22 cellular contexts compared by ENCODE assay signal in the genomic region with DNA sequence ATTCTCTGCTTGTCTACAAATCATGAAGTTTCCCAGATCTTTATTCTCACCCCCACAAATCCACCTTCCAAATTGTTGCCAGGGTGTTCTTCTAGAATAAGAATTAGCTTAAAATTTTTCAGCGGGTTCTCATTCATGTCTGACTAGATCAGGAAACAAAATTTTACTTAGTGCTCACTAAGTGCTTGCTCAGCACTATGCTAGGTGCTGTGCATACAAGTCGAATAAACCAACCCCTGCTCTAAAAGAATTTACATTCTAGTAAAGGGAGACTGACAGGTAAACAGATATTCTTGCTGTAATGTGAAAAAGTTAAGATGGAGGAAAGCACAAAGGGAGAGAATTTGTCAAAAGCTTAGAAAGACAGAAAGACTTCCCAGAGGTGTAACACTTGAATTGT.
"Had no signal": no experiment of that assay in that cellular context is flagged by ENCODE, and none has a peak within 500 bp of the region (broad histone marks: within the 10 kb centered on the region; RNA-seq: fewer than 3 reads in every experiment).

No MANE protein-coding gene starts in this region.

- H3K9me3 ChIP-seq: gastrocnemius medialis, lower lobe of right lung, neutrophil, right atrium auricular region, thyroid gland had no signal

- DNase-seq: effector CD8-positive, alpha-beta T cell; endodermal cell; foreskin fibroblast; gastrocnemius medialis; left ventricle myocardium superior; lower lobe of right lung; naive thymus-derived CD8-positive, alpha-beta T cell; sigmoid colon; stimulated activated CD4-positive, alpha-beta T cell treated with anti-CD3 and anti-CD28 coated beads, Interleukin-2, amount 100 ng/mL, for 24 hours; stimulated activated CD4-positive, alpha-beta T cell treated with anti-CD3 and anti-CD28 coated beads, Interleukin-4, amount 100 ng/mL, for 24 hours; stimulated activated naive CD4-positive, alpha-beta T cell treated with Interleukin-2 at 50 U/mL for 16 hours; stomach; thyroid gland; trophoblast cell had no signal

- H3K27ac ChIP-seq: epithelial cell of prostate, gastrocnemius medialis, lower lobe of right lung, neutrophil, parathyroid adenoma, right atrium auricular region, sigmoid colon, stomach, thyroid gland had no signal

- H3K36me3 ChIP-seq: gastrocnemius medialis, lower lobe of right lung, neutrophil, right atrium auricular region, sigmoid colon, stomach, thyroid gland had no signal

- H3K36me3 Mint-ChIP-seq: stimulated activated effector memory CD8-positive, alpha-beta T cell treated with anti-CD3 and anti-CD28 coated beads, Interleukin-12 subunit alpha, Interleukin-12 subunit beta, amount 100 ng/mL, for 72 hours had no signal

- H2AFZ ChIP-seq: parathyroid adenoma had no signal

- H3K4me3 ChIP-seq: gastrocnemius medialis, lower lobe of right lung, right atrium auricular region, sigmoid colon, stomach, thyroid gland had no signal

- H3K27ac Mint-ChIP-seq: dendritic cell treated with granulocyte-macrophage colony-stimulating factor and Interleukin-4, amounts not matched to agents 40 ng/mL and 50 ng/mL, for 4 days; endodermal cell; naive thymus-derived CD8-positive, alpha-beta T cell; progenitor cell of endocrine pancreas; stimulated activated effector memory CD8-positive, alpha-beta T cell treated with anti-CD3 and anti-CD28 coated beads, Interleukin-12 subunit alpha, Interleukin-12 subunit beta, amount 100 ng/mL, for 72 hours had no signal

- H3K4me1 ChIP-seq: gastrocnemius medialis, lower lobe of right lung, parathyroid adenoma, right atrium auricular region, stomach, thyroid gland had no signal

- H3K27me3 ChIP-seq: right atrium auricular region, thyroid gland had no signal

- ATAC-seq: esophagus mucosa; gastrocnemius medialis; left ventricle myocardium superior; lower lobe of right lung; naive thymus-derived CD8-positive, alpha-beta T cell; stimulated activated effector memory CD8-positive, alpha-beta T cell treated with anti-CD3 and anti-CD28 coated beads, Interleukin-12 subunit alpha, Interleukin-12 subunit beta, amount 100 ng/mL, for 72 hours had no signal

- H3K9ac ChIP-seq: parathyroid adenoma had no signal

- H3K9me3 Mint-ChIP-seq: dendritic cell treated with granulocyte-macrophage colony-stimulating factor and Interleukin-4, amounts not matched to agents 40 ng/mL and 50 ng/mL, for 4 days; endodermal cell had no signal

- H3K4me3 Mint-ChIP-seq: dendritic cell treated with granulocyte-macrophage colony-stimulating factor and Interleukin-4, amounts not matched to agents 40 ng/mL and 50 ng/mL, for 4 days; endodermal cell; naive thymus-derived CD8-positive, alpha-beta T cell; stimulated activated effector memory CD8-positive, alpha-beta T cell treated with anti-CD3 and anti-CD28 coated beads, Interleukin-12 subunit alpha, Interleukin-12 subunit beta, amount 100 ng/mL, for 72 hours had no signal

- H3K79me2 ChIP-seq: parathyroid adenoma had no signal
